In genomic region chr3:36945326-36945980, GRCh38 we compare ENCODE assay signal across 8 cellular contexts.
DNase-seq lines count a peak whose midpoint lies in the region; ATAC-seq and TF ChIP-seq lines count a peak whose summit lies in the region.

No MANE protein-coding gene starts in this region.

- DNase-seq in HFF-Myc (ENCODE audit: extremely low read depth, low read depth) (no peak), adipocyte (ENCODE audit: low read depth) (no peak), SW 1271 (lab: John Stamatoyannopoulos, UW) (no peak), anterior cingulate cortex (lab: John Stamatoyannopoulos, UW) (no peak)
- no peak for DNase-seq in stimulated activated CD4-positive, alpha-beta T cell treated with anti-CD3 and anti-CD28 coated beads, Interleukin-15, amount 100 ng/mL, for 24 hours

- no peaks in the 10 kb centered on the region for H3K36me3 ChIP-seq in adipocyte (ENCODE audit: control insufficient read depth, insufficient read depth, low read length, severe bottlenecking)

- peaks cover 18% of the 10 kb centered on the region for H3K4me1 Mint-ChIP-seq in stimulated activated memory B cell treated with anti-CD40 and anti-IgM and Interleukin-4, amounts not matched to agents 10 μg/mL and 1 μg/mL and 100 μg/mL, for 72 hours

- peak overlapping the region; percentile 87 for H3K9ac ChIP-seq in adipocyte (ENCODE audit: low read length)

- H3K9me3 ChIP-seq in adipocyte (ENCODE audit: control insufficient read depth, low read length) (peaks cover 6% of the 10 kb centered on the region), iPS-18c (ENCODE audit: control insufficient read depth, insufficient read depth, low read length) (no peaks in the 10 kb centered on the region)

- H3K4me3 ChIP-seq in HFF-Myc (replicated peaks; ENCODE audit: low read depth, low read length) (peak overlapping the region; percentile 59; the same call in 1 of the 2 replicates), adipocyte (ENCODE audit: low read length) (peak overlapping the region; percentile 88), iPS-18c (ENCODE audit: insufficient read depth, low read depth, low read length) (peak overlapping the region; percentile 72)

- TF ChIP-seq CTCF in HFF-Myc (IDR thresholded peaks at IDR 0.05; ENCODE audit: low read depth, low read length, missing control alignments) = no peak

- peaks cover 8% of the 10 kb centered on the region for H3K9me3 Mint-ChIP-seq in stimulated activated memory B cell treated with anti-CD40 and anti-IgM and Interleukin-4, amounts not matched to agents 10 μg/mL and 1 μg/mL and 100 μg/mL, for 72 hours

- peaks cover 10% of the 10 kb centered on the region for H3K36me3 Mint-ChIP-seq in stimulated activated memory B cell treated with anti-CD40 and anti-IgM and Interleukin-4, amounts not matched to agents 10 μg/mL and 1 μg/mL and 100 μg/mL, for 72 hours

- no peak for ATAC-seq in stimulated activated memory B cell treated with anti-CD40 and anti-IgM and Interleukin-4, amounts not matched to agents 10 μg/mL and 1 μg/mL and 100 μg/mL, for 72 hours
- ATAC-seq in HG03439 (IDR thresholded peaks at IDR 0.05; ENCODE audit: unreplicated experiment) = no peak

- no peaks in the 10 kb centered on the region for H3K27me3 ChIP-seq in adipocyte (replicated peaks; ENCODE audit: control insufficient read depth, insufficient read depth, low read length)

- H3K27me3 Mint-ChIP-seq in stimulated activated memory B cell treated with anti-CD40 and anti-IgM and Interleukin-4, amounts not matched to agents 10 μg/mL and 1 μg/mL and 100 μg/mL, for 72 hours = no peaks in the 10 kb centered on the region

- peak overlapping the region; percentile 86 for H3K27ac Mint-ChIP-seq in stimulated activated memory B cell treated with anti-CD40 and anti-IgM and Interleukin-4, amounts not matched to agents 10 μg/mL and 1 μg/mL and 100 μg/mL, for 72 hours

- peak overlapping the region; percentile 89 for H3K4me3 Mint-ChIP-seq in stimulated activated memory B cell treated with anti-CD40 and anti-IgM and Interleukin-4, amounts not matched to agents 10 μg/mL and 1 μg/mL and 100 μg/mL, for 72 hours

- H3K4me1 ChIP-seq in adipocyte (ENCODE audit: control insufficient read depth, insufficient read depth, low read length) = peaks cover 24% of the 10 kb centered on the region
